Comparison of ENCODE assay signal across 17 cellular contexts in genomic region chr12:968561-968960, GRCh38. TPM values are rescaled to one million over a fixed set of nuclear protein-coding genes. Genes with fewer than 3 reads are reported as not detected.
A peak's percentile ranks its signal among the peaks of the same experiment; 100 is the strongest.
DNase-seq lines count a peak whose midpoint lies in the region; ATAC-seq and TF ChIP-seq lines count a peak whose summit lies in the region.
"Had no signal": no experiment of that assay in that cellular context is flagged by ENCODE, and none has a peak within 500 bp of the region (broad histone marks: within the 10 kb centered on the region; RNA-seq: fewer than 3 reads in every experiment).

No MANE protein-coding gene starts in this region.

- H2AFZ ChIP-seq in IMR-90 (replicated peaks; ENCODE audit: low read length, poor library complexity) (no peak overlapping the region), neural progenitor cell (replicated peaks) (peak overlapping the region; percentile 10)
- H2AFZ ChIP-seq: PC-9 had no signal

- ATAC-seq in IMR-90 (ENCODE audit: low read depth) (peak; percentile 81), GM21529 (IDR thresholded peaks at IDR 0.05; ENCODE audit: unreplicated experiment) (no peak), GM21825 (IDR thresholded peaks at IDR 0.05; ENCODE audit: unreplicated experiment) (no peak)

- H3K18ac ChIP-seq in IMR-90 (ENCODE audit: low read depth, low read length), result no peak overlapping the region

- H3K4ac ChIP-seq in IMR-90 (ENCODE audit: low read depth, low read length), result no peak overlapping the region

- H3K4me1 ChIP-seq in IMR-90 (ENCODE audit: control insufficient read depth, insufficient read depth, low read length) (peaks cover 5% of the 10 kb centered on the region; the same call in 1 of the 2 replicates), endodermal cell (ENCODE audit: control insufficient read depth, insufficient read depth, low read length) (peaks cover 8% of the 10 kb centered on the region), neural progenitor cell (peaks cover 10% of the 10 kb centered on the region)

- no peak overlapping the region for H4K91ac ChIP-seq in IMR-90 (ENCODE audit: insufficient read depth, low read depth, low read length)

- CTCF ChIA-PET in IMR-90 (lab: Yijun Ruan, JAX), result interaction anchor here (0.7 to 2.0 kb wide), 2 partner anchors 19 to 124 kb away, joined by 3 to 7 read pairs; partner anchors contain the start of gene RAD52

- H3K36me3 Mint-ChIP-seq in endodermal cell (ENCODE audit: low read depth) (peaks cover 3% of the 10 kb centered on the region), neural progenitor cell (peaks cover 2% of the 10 kb centered on the region)
- H3K36me3 Mint-ChIP-seq: CD14-positive monocyte had no signal

- no peak overlapping the region for H2BK15ac ChIP-seq in IMR-90 (ENCODE audit: low read depth, low read length)

- DNase-seq in DMS53 treated with DMSO at 0.1 percent for 48 hours (lab: John Stamatoyannopoulos, UW; ENCODE audit: unreplicated experiment) (peak; percentile 28), IMR-90 (no peak), endodermal cell (no peak), neural progenitor cell (ENCODE audit: low spot score) (no peak), T-helper 2 cell (no peak), OCI-M1 (lab: John Stamatoyannopoulos, UW) (no peak)
- DNase-seq: DMS 273 treated with DMSO at 0.1 percent for 48 hours, H7, KBM-7, NCI-H187, NCI-H226, NCI-H526, PC-9, SW 1271 had no signal

- in situ Hi-C loops in IMR-90 (cut with MboI; ENCODE audit: low sequenced_read_pairs), result no loop called here

- no peak for TF ChIP-seq CTCF in IMR-90 (conservative IDR thresholded peaks at IDR 0.05; ENCODE audit: low read depth, low read length)
- no peak for TF ChIP-seq CTCF in endodermal cell (conservative IDR thresholded peaks at IDR 0.05)
- no peak for TF ChIP-seq CTCF in neural progenitor cell (IDR thresholded peaks at IDR 0.05)

- no peak overlapping the region for H2BK5ac ChIP-seq in IMR-90 (ENCODE audit: low read depth, low read length, poor library complexity, severe bottlenecking)

- no peak overlapping the region for H3K56ac ChIP-seq in IMR-90 (ENCODE audit: extremely low read depth, insufficient read depth, low read length)

- H3K9me3 Mint-ChIP-seq in endodermal cell (peaks cover 3% of the 10 kb centered on the region), neural progenitor cell (no peaks in the 10 kb centered on the region)

- H3K4me2 ChIP-seq in IMR-90 (ENCODE audit: low read depth, low read length), result no peak overlapping the region
- no peak overlapping the region for H3K4me2 ChIP-seq in neural progenitor cell
- H3K4me2 ChIP-seq: PC-9 had no signal

- no CpG with 5 or more reads among the region's 4 CpGs for WGBS in IMR-90 (ENCODE audit: extremely low coverage in 2 of 2, insufficient read length in 1 of 2), 2 experiments
- 14 to 73% methylated on average over 1 to 3 of the region's 4 CpGs for WGBS in endodermal cell (ENCODE audit: insufficient coverage in 1 of 2, insufficient read length in 1 of 2), 2 experiments

- H4K5ac ChIP-seq in IMR-90 (ENCODE audit: low read depth, low read length), result no peak overlapping the region

- intact Hi-C loops in IMR-90 (cut with micrococcal nuclease), result no loop called here

- H4K20me1 ChIP-seq in IMR-90 (ENCODE audit: insufficient read depth, low read length) (no peaks in the 10 kb centered on the region), neural progenitor cell (ENCODE audit: low read depth) (no peaks in the 10 kb centered on the region)

- no peak for TF ChIP-seq RAD21 in IMR-90 (IDR thresholded peaks at IDR 0.05; ENCODE audit: low read length)

- no peaks in the 10 kb centered on the region for H3K27me3 Mint-ChIP-seq in endodermal cell (ENCODE audit: insufficient read depth)
- peaks cover 5% of the 10 kb centered on the region for H3K27me3 Mint-ChIP-seq in neural progenitor cell (ENCODE audit: insufficient read depth, low read depth)

- H3K36me3 ChIP-seq in IMR-90 (ENCODE audit: control insufficient read depth, insufficient read depth, low read length), result no peaks in the 10 kb centered on the region
- no peaks in the 10 kb centered on the region for H3K36me3 ChIP-seq in endodermal cell (ENCODE audit: control insufficient read depth, insufficient read depth, low read length)
- H3K36me3 ChIP-seq in neural progenitor cell, result no peaks in the 10 kb centered on the region

- no peaks in the 10 kb centered on the region for H3K79me1 ChIP-seq in IMR-90 (ENCODE audit: low read depth in 1 of 2, low read length in 2 of 2)

- POLR2A ChIA-PET in IMR-90 (lab: Charles Lee; ENCODE audit: unreplicated experiment), result no interaction called here

- no peak overlapping the region for H2BK20ac ChIP-seq in IMR-90 (ENCODE audit: low read depth, low read length)

- H3K4me1 Mint-ChIP-seq in endodermal cell, result peaks cover 20% of the 10 kb centered on the region
- peaks cover 13% of the 10 kb centered on the region for H3K4me1 Mint-ChIP-seq in neural progenitor cell

- H3K27ac ChIP-seq in IMR-90 (ENCODE audit: insufficient read depth, low read length), result no peak overlapping the region
- peak overlapping the region; percentile 19 for H3K27ac ChIP-seq in endodermal cell (ENCODE audit: low read depth, low read length)
- no peak overlapping the region for H3K27ac ChIP-seq in neural progenitor cell
- H3K27ac ChIP-seq: PC-9 had no signal

- BruUV-seq in IMR-90 (replicated peaks; lab: Mats Ljungman, UMichigan), result no TSS peak

- no peak overlapping the region for H3K14ac ChIP-seq in IMR-90 (replicated peaks; ENCODE audit: low read depth, low read length)

- H2AK5ac ChIP-seq in IMR-90 (ENCODE audit: low read depth, low read length), result no peak overlapping the region

- H3K4me3 Mint-ChIP-seq in endodermal cell (no peak overlapping the region), neural progenitor cell (no peak overlapping the region)
- H3K4me3 Mint-ChIP-seq: CD14-positive monocyte had no signal

- H3K9me3 ChIP-seq in IMR-90 (ENCODE audit: control insufficient read depth, insufficient read depth, low read length) (no peaks in the 10 kb centered on the region), endodermal cell (ENCODE audit: control insufficient read depth, low read length) (no peaks in the 10 kb centered on the region), neural progenitor cell (ENCODE audit: low read depth) (no peaks in the 10 kb centered on the region)

- dilution Hi-C loops in IMR-90 (cut with HindIII; ENCODE audit: low sequenced_read_pairs, unreplicated experiment), result no loop called here

- H2AK9ac ChIP-seq in IMR-90 (replicated peaks; ENCODE audit: low read depth, low read length, poor library complexity), result peak overlapping the region; percentile 52

- H3K23ac ChIP-seq in IMR-90 (ENCODE audit: low read depth, low read length), result no peak overlapping the region

- no peak for TF ChIP-seq POLR2A in IMR-90 (IDR thresholded peaks at IDR 0.05; ENCODE audit: low read depth, low read length)

- no peaks in the 10 kb centered on the region for H3K27me3 ChIP-seq in IMR-90 (ENCODE audit: control insufficient read depth, insufficient read depth, low read length)
- H3K27me3 ChIP-seq in endodermal cell (ENCODE audit: control insufficient read depth, insufficient read depth, low read length, poor library complexity, severe bottlenecking), result no peaks in the 10 kb centered on the region
- H3K27me3 ChIP-seq in neural progenitor cell, result no peaks in the 10 kb centered on the region

- H3K27ac Mint-ChIP-seq in endodermal cell, result peak overlapping the region; percentile 3
- peak overlapping the region; percentile 18 for H3K27ac Mint-ChIP-seq in neural progenitor cell

- no peaks in the 10 kb centered on the region for H3K79me2 ChIP-seq in neural progenitor cell (ENCODE audit: low read depth)

- H3K4me3 ChIP-seq in IMR-90 (ENCODE audit: insufficient read depth, low read depth, low read length) (no peak overlapping the region), endodermal cell (ENCODE audit: low read length) (no peak overlapping the region), neural progenitor cell (no peak overlapping the region)
- H3K4me3 ChIP-seq: PC-9 had no signal

- H3K9ac ChIP-seq in IMR-90 (ENCODE audit: low read depth, low read length) (no peak overlapping the region), endodermal cell (ENCODE audit: extremely low read depth, low read length, poor library complexity, severe bottlenecking) (no peak overlapping the region), neural progenitor cell (no peak overlapping the region)

- H3F3A ChIP-seq in neural progenitor cell (ENCODE audit: low read depth), result peaks cover 3% of the 10 kb centered on the region

- H4K8ac ChIP-seq in IMR-90 (ENCODE audit: low read depth in 2 of 2, low read length in 2 of 2), result no peak overlapping the region

- H2BK120ac ChIP-seq in IMR-90 (ENCODE audit: low read depth, low read length), result no peak overlapping the region

- no peaks in the 10 kb centered on the region for H3K9me1 ChIP-seq in IMR-90 (ENCODE audit: insufficient read depth, low read length)

TF ChIP-seq in IMR-90, 13 proteins besides CTCF, POLR2A, EP300 and RAD21 (continues in another document):
- no peak for TF ChIP-seq MAFK (IDR thresholded peaks at IDR 0.05; ENCODE audit: low read depth, low read length)
- no peak for TF ChIP-seq CHD1 (IDR thresholded peaks at IDR 0.05; ENCODE audit: low read depth, low read length)
- TF ChIP-seq USF2 (IDR thresholded peaks at IDR 0.05; ENCODE audit: low read depth, low read length), result no peak
- no peak for TF ChIP-seq BHLHE40 (IDR thresholded peaks at IDR 0.05; ENCODE audit: low read depth, low read length)

RNA-seq across cellular contexts. Expression of gene RAD52, which starts 19.1 kb away (rescaled TPM):
- total RNA-seq in IMR-90 (2012; rRNA removed) (9.7 and 11.3 TPM in 2 replicates), endodermal cell (10 to 100 TPM; 24.3 to 35.1 TPM), neural progenitor cell (ENCODE audit: low replicate concordance) (30.6 and 43.4 TPM in 2 replicates)
- 9.3 and 10.7 TPM in 2 replicates for polyA plus RNA-seq in IMR-90 (2012; rRNA removed)
- 3.9 and 5.7 TPM in 2 replicates for polyA plus RNA-seq in IMR-90 (2012; cell fraction: cytosol; rRNA removed)
- polyA plus RNA-seq in IMR-90 (2012; cell fraction: nucleus; rRNA removed; ENCODE audit: low replicate concordance), result 42.8 and 44.2 TPM in 2 replicates
- polyA plus RNA-seq in endodermal cell (2013, experiment 1 of 2), result 31.6 TPM
- 20.3 TPM for polyA plus RNA-seq in endodermal cell (2013, experiment 2 of 2)

RNA-seq across cellular contexts. Expression of gene ERC1, which starts 22.5 kb away (rescaled TPM):
- total RNA-seq in IMR-90 (2012; rRNA removed) (25.6 and 27.8 TPM in 2 replicates), endodermal cell (100 to 1,000 TPM in 1 of 2 donors, 10 to 100 TPM in 1; 60.6 to 159 TPM), neural progenitor cell (ENCODE audit: low replicate concordance) (17.5 and 27.5 TPM in 2 replicates)
- 11.2 and 11.6 TPM in 2 replicates for polyA plus RNA-seq in IMR-90 (2012; rRNA removed)
- 3.9 and 5.0 TPM in 2 replicates for polyA plus RNA-seq in IMR-90 (2012; cell fraction: cytosol; rRNA removed)
- 4.5 and 8.7 TPM in 2 replicates for polyA plus RNA-seq in IMR-90 (2012; cell fraction: nucleus; rRNA removed; ENCODE audit: low replicate concordance)
- 14.1 TPM for polyA plus RNA-seq in endodermal cell (2013, experiment 1 of 2)
- 14.7 TPM for polyA plus RNA-seq in endodermal cell (2013, experiment 2 of 2)
